Comparison of ENCODE assay signal across 1 cellular context in genomic region chr11:61297741-61298140, GRCh38.
TF ChIP-seq lines count a peak whose summit lies in the region.

No MANE protein-coding gene starts in this region.

TF ChIP-seq in HEK293, 187 proteins besides CTCF, POLR2A, EP300 and RAD21 (continued from another document):
- TF ChIP-seq FEZF1 (tag by site-specific recombination; IDR thresholded peaks at IDR 0.05) = no peak
- TF ChIP-seq PRDM4 (tag by site-specific recombination; IDR thresholded peaks at IDR 0.05) = no peak
- no peak for TF ChIP-seq ZNF664 (tag by site-specific recombination; IDR thresholded peaks at IDR 0.05)
- TF ChIP-seq, protein P1, sequence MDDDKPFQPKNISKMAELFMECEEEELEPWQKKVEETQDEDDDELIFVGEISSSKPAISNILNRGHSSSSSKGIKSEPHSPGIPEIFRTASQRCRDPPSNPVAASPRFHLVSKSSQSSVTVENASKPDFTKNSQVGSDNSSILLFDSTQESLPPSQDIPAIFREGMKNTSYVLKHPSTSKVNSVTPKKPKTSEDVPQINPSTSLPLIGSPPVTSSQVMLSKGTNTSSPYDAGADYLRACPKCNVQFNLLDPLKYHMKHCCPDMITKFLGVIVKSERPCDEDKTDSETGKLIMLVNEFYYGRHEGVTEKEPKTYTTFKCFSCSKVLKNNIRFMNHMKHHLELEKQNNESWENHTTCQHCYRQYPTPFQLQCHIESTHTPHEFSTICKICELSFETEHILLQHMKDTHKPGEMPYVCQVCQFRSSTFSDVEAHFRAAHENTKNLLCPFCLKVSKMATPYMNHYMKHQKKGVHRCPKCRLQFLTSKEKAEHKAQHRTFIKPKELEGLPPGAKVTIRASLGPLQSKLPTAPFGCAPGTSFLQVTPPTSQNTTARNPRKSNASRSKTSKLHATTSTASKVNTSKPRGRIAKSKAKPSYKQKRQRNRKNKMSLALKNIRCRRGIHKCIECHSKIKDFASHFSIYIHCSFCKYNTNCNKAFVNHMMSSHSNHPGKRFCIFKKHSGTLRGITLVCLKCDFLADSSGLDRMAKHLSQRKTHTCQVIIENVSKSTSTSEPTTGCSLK (tag by site-specific recombination; IDR thresholded peaks at IDR 0.05) = no peak
